9 cellular contexts compared by ENCODE assay signal in the genomic region with DNA sequence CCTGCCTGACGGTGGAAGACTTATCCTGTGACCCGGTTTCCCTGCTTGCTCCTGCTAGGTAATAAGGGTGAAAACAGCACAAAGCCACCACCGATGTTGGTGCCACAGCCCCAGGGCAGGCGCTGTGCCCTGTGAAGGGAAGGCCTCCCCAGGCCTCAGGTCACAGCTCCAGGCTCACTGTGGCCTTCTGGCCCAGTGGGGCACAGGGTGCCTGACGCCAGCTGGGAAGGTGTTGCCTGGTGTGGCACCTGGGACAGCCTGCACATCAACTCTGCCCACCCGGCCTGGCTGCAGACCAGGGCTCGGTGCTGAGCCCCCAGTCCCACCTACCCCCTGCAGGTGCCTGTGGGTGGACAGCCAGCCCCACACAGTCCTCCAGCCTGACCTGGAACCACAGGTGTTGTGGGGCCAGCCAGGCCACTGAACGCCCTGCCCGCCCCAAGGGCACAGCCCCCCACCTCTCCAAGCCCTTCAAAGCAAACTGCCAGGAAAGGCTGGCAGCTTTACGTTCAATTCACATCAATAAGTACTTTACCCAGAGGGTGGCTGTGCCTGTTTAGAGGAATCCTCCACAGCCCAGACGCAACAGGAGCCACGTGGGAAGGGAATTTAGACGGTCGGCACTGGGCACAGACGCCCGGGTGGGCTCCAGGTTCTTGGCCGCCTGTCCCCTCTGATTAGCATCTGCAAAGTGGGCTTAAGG. TPM values are rescaled to one million over a fixed set of nuclear protein-coding genes. Genes with fewer than 3 reads are reported as not detected.
A peak's percentile ranks its signal among the peaks of the same experiment; 100 is the strongest.
DNase-seq lines count a peak whose midpoint lies in the region; ATAC-seq and TF ChIP-seq lines count a peak whose summit lies in the region.
"Had no signal": no experiment of that assay in that cellular context is flagged by ENCODE, and none has a peak within 500 bp of the region (broad histone marks: within the 10 kb centered on the region; RNA-seq: fewer than 3 reads in every experiment).

No MANE protein-coding gene starts in this region.

- H3K9me3 ChIP-seq in CD4-positive, alpha-beta T cell (ENCODE audit: control insufficient read depth, low read length) = peaks cover 5% of the 10 kb centered on the region
- H3K9me3 ChIP-seq in fibroblast of lung (ENCODE audit: control insufficient read depth, insufficient read depth, low read depth, low read length) = no peaks in the 10 kb centered on the region

- peak; percentile 35 for ATAC-seq in CD4-positive, alpha-beta T cell (ENCODE audit: poor library complexity)
- ATAC-seq in sciatic nerve = peak; percentile 6
- ATAC-seq in HG02852 (IDR thresholded peaks at IDR 0.05; ENCODE audit: unreplicated experiment) = no peak
- no peak for ATAC-seq in HG03469 (IDR thresholded peaks at IDR 0.05; ENCODE audit: unreplicated experiment)
- ATAC-seq in GM21526 (IDR thresholded peaks at IDR 0.05; ENCODE audit: low FRiP score, unreplicated experiment) = no peak

- H3K4me1 Mint-ChIP-seq in CD4-positive, alpha-beta T cell (ENCODE audit: low read depth) = peaks cover 21% of the 10 kb centered on the region

- H2AFZ ChIP-seq in fibroblast of lung (ENCODE audit: low read length) = peak overlapping the region; percentile 87

- H4K20me1 ChIP-seq in fibroblast of lung (ENCODE audit: control insufficient read depth, extremely low read depth, insufficient read depth, low read length) = no peaks in the 10 kb centered on the region

- no peaks in the 10 kb centered on the region for H3K27me3 Mint-ChIP-seq in CD4-positive, alpha-beta T cell

- CTCF ChIA-PET in CD4-positive, alpha-beta T cell (lab: Charles Lee) = interaction anchor here (0.5 to 1.0 kb wide), 2 partner anchors 38 to 55 kb away, joined by 3 read pairs; a partner anchor contains a TSS

- DNase-seq in CD4-positive, alpha-beta T cell = no peak
- DNase-seq in fibroblast of lung (ENCODE audit: low read depth in 2 of 2) = no peak
- no peak for DNase-seq in sciatic nerve (ENCODE audit: low spot score)
- DNase-seq in NCI-H1048 (lab: John Stamatoyannopoulos, UW) = no peak

- peak overlapping the region; percentile 82 for H3K4me2 ChIP-seq in fibroblast of lung (ENCODE audit: extremely low read depth, insufficient read depth, low read length)

- peak overlapping the region; percentile 63 for H3K9ac ChIP-seq in fibroblast of lung (ENCODE audit: insufficient read depth, low read length)

- peak overlapping the region; percentile 89 for H3K27ac Mint-ChIP-seq in CD4-positive, alpha-beta T cell

- H3K27me3 ChIP-seq in CD4-positive, alpha-beta T cell (ENCODE audit: control insufficient read depth, insufficient read depth, low read length) = no peaks in the 10 kb centered on the region
- H3K27me3 ChIP-seq in fibroblast of lung (ENCODE audit: control insufficient read depth, insufficient read depth, low read length) = no peaks in the 10 kb centered on the region

- intact Hi-C loops in CD4-positive, alpha-beta T cell (cut with DNase I, micrococcal nuclease) = loop anchor here (2.0 to 5.0 kb wide), 3 partner anchors 49 to 122 kb away; a partner anchor contains a TSS
- intact Hi-C loops in sciatic nerve (cut with DNase I) = no loop called here

- no peaks in the 10 kb centered on the region for H3K36me3 ChIP-seq in fibroblast of lung (ENCODE audit: control insufficient read depth, insufficient read depth, low read length)

- no peak for TF ChIP-seq CTCF in CD4-positive, alpha-beta T cell (IDR thresholded peaks at IDR 0.05)
- TF ChIP-seq CTCF in WI38 (IDR thresholded peaks at IDR 0.05; ENCODE audit: low read depth, low read length) (no peak), fibroblast of lung (conservative IDR thresholded peaks at IDR 0.05 in 1 of 2, IDR thresholded peaks at IDR 0.05 in 1 of 2; ENCODE audit: low read depth in 1 of 2, low read length in 2 of 2) (no peak)

- H3K4me3 ChIP-seq in WI38 (ENCODE audit: low read depth, low read length) (peak overlapping the region; percentile 61), fibroblast of lung (replicated peaks in 1 of 4; ENCODE audit: control extremely low read depth in 1 of 4, insufficient read depth in 1 of 4, low read depth in 3 of 4, low read length in 4 of 4) (peak overlapping the region; percentile 59 to 70 (median 65))

- peak overlapping the region; percentile 86 for H3K4me3 Mint-ChIP-seq in CD4-positive, alpha-beta T cell

- no peaks in the 10 kb centered on the region for H3K79me2 ChIP-seq in fibroblast of lung (ENCODE audit: control insufficient read depth, insufficient read depth, low read length)

- H3K27ac ChIP-seq in CD4-positive, alpha-beta T cell (ENCODE audit: low read depth, low read length) = peak overlapping the region; percentile 33
- no peak overlapping the region for H3K27ac ChIP-seq in fibroblast of lung (ENCODE audit: insufficient read depth, low read length)

- H3K36me3 Mint-ChIP-seq in CD4-positive, alpha-beta T cell (ENCODE audit: low read depth) = no peaks in the 10 kb centered on the region

- H3K4me1 ChIP-seq in fibroblast of lung (ENCODE audit: control insufficient read depth, extremely low read depth, insufficient read depth, low read length) = no peaks in the 10 kb centered on the region

- POLR2A ChIA-PET in CD4-positive, alpha-beta T cell (lab: Charles Lee) = interaction anchor here (0.6 to 1.8 kb wide), 4 partner anchors 55 to 105 kb away, joined by 4 to 5 read pairs (median 4); a partner anchor contains a TSS

- H3K9me3 Mint-ChIP-seq in CD4-positive, alpha-beta T cell = no peaks in the 10 kb centered on the region

RNA-seq across cellular contexts. Expression of a gene that starts 54.3 kb away (rescaled TPM):
- 10 to 100 TPM; 26.2 to 28.0 TPM for total RNA-seq in CD4-positive, alpha-beta T cell
- total RNA-seq in fibroblast of lung (8.2 and 11.6 TPM in 2 replicates), sciatic nerve (23.2 TPM)
- 2.4 and 5.0 TPM in 2 replicates for polyA plus RNA-seq in fibroblast of lung
- polyA plus RNA-seq in fibroblast of lung (2012) = 2.6 and 7.2 TPM in 2 replicates
- 2.7 and 6.6 TPM in 2 replicates for polyA minus RNA-seq in fibroblast of lung (ENCODE audit: low replicate concordance)

RNA-seq across cellular contexts. Expression of a gene that starts 54.7 kb away (rescaled TPM):
- under 1 TPM in 1 of 2 experiments, not detected in 1; 0.17 TPM for total RNA-seq in CD4-positive, alpha-beta T cell
- total RNA-seq in fibroblast of lung (under 0.01 TPM in 1 of 2 replicates, not detected in the other), sciatic nerve (not detected)
- polyA plus RNA-seq in fibroblast of lung = not detected in 2 replicates
- polyA plus RNA-seq in fibroblast of lung (2012) = not detected in 2 replicates
- 0.15 TPM in 1 of 2 replicates, not detected in the other for polyA minus RNA-seq in fibroblast of lung (ENCODE audit: low replicate concordance)
- total RNA-seq: HT-29 had no signal

Comparison
In these comparisons a context has a peak if more than half of its experiments do, and no peak if none do; other contexts are left out.
1. ATAC-seq: peak in CD4-positive, alpha-beta T cell (single experiment) and sciatic nerve (single experiment); none in HG02852 (single experiment), HG03469 (single experiment) and GM21526 (single experiment).